Comparison of ENCODE assay signal across 8 cellular contexts in genomic region chr3:2921903-2922302, GRCh38.
DNase-seq lines count a peak whose midpoint lies in the region; ATAC-seq, FAIRE-seq and TF ChIP-seq lines count a peak whose summit lies in the region.

No MANE protein-coding gene starts in this region.

- H3K79me2 ChIP-seq in neural cell (replicated peaks; ENCODE audit: insufficient read depth, low read length): no peaks in the 10 kb centered on the region

- TF ChIP-seq RAD21 in neural cell (conservative IDR thresholded peaks at IDR 0.05): peak; percentile 90

- H3K9me2 ChIP-seq in neural cell (ENCODE audit: insufficient read depth, low read length): no peaks in the 10 kb centered on the region

- DNase-seq in NCI-H2171 treated with DMSO at 0.1 percent for 48 hours (lab: John Stamatoyannopoulos, UW) (peak; percentile 20), NCI-H2171 (lab: John Stamatoyannopoulos, UW) (no peak), NCI-H1417 treated with DMSO at 0.1 percent for 48 hours (lab: John Stamatoyannopoulos, UW) (peak; percentile 57), bronchial epithelial cell (ENCODE audit: low read depth) (peak; percentile 4), small intestine (no peak)
- no peak for DNase-seq in stimulated activated CD4-positive, alpha-beta T cell treated with anti-CD3 and anti-CD28 coated beads, Interleukin-4, amount 100 ng/mL, for 4 hours

- no peak for TF ChIP-seq EP300 in neural cell (conservative IDR thresholded peaks at IDR 0.05; ENCODE audit: poor library complexity, severe bottlenecking)

- FAIRE-seq in bronchial epithelial cell (lab: Jason Lieb, UNC) (no peak), small intestine (lab: Jason Lieb, UNC) (no peak)

- no peak overlapping the region for H3K4me2 ChIP-seq in neural cell (ENCODE audit: low read length)

- H3K9me3 ChIP-seq in neural cell (ENCODE audit: low read length) (no peaks in the 10 kb centered on the region), small intestine (ENCODE audit: control insufficient read depth, low read depth) (no peaks in the 10 kb centered on the region)

- H2AFZ ChIP-seq in neural cell (ENCODE audit: low read depth, low read length): no peak overlapping the region

- peak; percentile 56 for ATAC-seq in HG02623 (IDR thresholded peaks at IDR 0.05; ENCODE audit: unreplicated experiment)

- H3K9ac ChIP-seq in neural cell (ENCODE audit: low read length): no peak overlapping the region

- no peaks in the 10 kb centered on the region for H4K20me1 ChIP-seq in neural cell (ENCODE audit: insufficient read depth)

- H3K4me3 ChIP-seq in bronchial epithelial cell (ENCODE audit: low read depth, low read length) (no peak overlapping the region), neural cell (ENCODE audit: low read length) (no peak overlapping the region), small intestine (ENCODE audit: low read depth in 1 of 2, low read length in 2 of 2) (no peak overlapping the region)

- H3K4me1 ChIP-seq in small intestine (ENCODE audit: control insufficient read depth in 2 of 2, insufficient read depth in 1 of 2, low read depth in 1 of 2, low read length in 1 of 2): no peaks in the 10 kb centered on the region

- TF ChIP-seq CTCF in bronchial epithelial cell (IDR thresholded peaks at IDR 0.05; ENCODE audit: insufficient read depth, low read length, severe bottlenecking): no peak
- peak; percentile 82 for TF ChIP-seq CTCF in neural cell (IDR thresholded peaks at IDR 0.05; ENCODE audit: poor library complexity, severe bottlenecking)

- H3F3A ChIP-seq in neural cell (ENCODE audit: insufficient read depth, low read length, poor library complexity, severe bottlenecking): no peaks in the 10 kb centered on the region

- H3K36me3 ChIP-seq in bronchial epithelial cell (ENCODE audit: control insufficient read depth, insufficient read depth, low read length) (no peaks in the 10 kb centered on the region), neural cell (ENCODE audit: insufficient read depth, low read length) (no peaks in the 10 kb centered on the region), small intestine (ENCODE audit: control insufficient read depth in 2 of 2, insufficient read depth in 2 of 2, low read length in 2 of 2) (no peaks in the 10 kb centered on the region)

- WGBS in small intestine, 3 donors: 66 to 71% (median 69%) methylated on average over 1 of the region's 1 CpG

- H3K27ac ChIP-seq in neural cell (ENCODE audit: low read length): no peak overlapping the region
- H3K27ac ChIP-seq in small intestine (ENCODE audit: low read depth in 1 of 2, low read length in 1 of 2): no peak overlapping the region

- H3K27me3 ChIP-seq in bronchial epithelial cell (ENCODE audit: control insufficient read depth, insufficient read depth, low read length) (no peaks in the 10 kb centered on the region), neural cell (ENCODE audit: insufficient read depth, low read depth, low read length) (no peaks in the 10 kb centered on the region), small intestine (ENCODE audit: control insufficient read depth in 2 of 2, insufficient read depth in 2 of 2, low read length in 2 of 2) (no peaks in the 10 kb centered on the region)

TF ChIP-seq in neural cell, 6 proteins besides CTCF, POLR2A, EP300 and RAD21:
- TF ChIP-seq POLR2AphosphoS5 (IDR thresholded peaks at IDR 0.05) (no peak), TAF1 (IDR thresholded peaks at IDR 0.05; ENCODE audit: low read depth) (no peak), SMC3 (conservative IDR thresholded peaks at IDR 0.05; ENCODE audit: poor library complexity) (peak; percentile 84), EZH2 (IDR thresholded peaks at IDR 0.05; ENCODE audit: borderline replicate concordance, insufficient read depth, low read length, poor library complexity, severe bottlenecking) (no peak)

Comparison
In these comparisons a context has a peak if more than half of its experiments do, and no peak if none do; other contexts are left out.
1. DNase-seq: peak in NCI-H2171 treated with DMSO at 0.1 percent for 48 hours (single experiment), NCI-H1417 treated with DMSO at 0.1 percent for 48 hours (single experiment) and bronchial epithelial cell (single experiment); none in NCI-H2171 (single experiment), small intestine (single experiment) and stimulated activated CD4-positive, alpha-beta T cell treated with anti-CD3 and anti-CD28 coated beads, Interleukin-4, amount 100 ng/mL, for 4 hours (0 of 2).